Comparison of ENCODE assay signal across 23 cellular contexts in the genomic region with DNA sequence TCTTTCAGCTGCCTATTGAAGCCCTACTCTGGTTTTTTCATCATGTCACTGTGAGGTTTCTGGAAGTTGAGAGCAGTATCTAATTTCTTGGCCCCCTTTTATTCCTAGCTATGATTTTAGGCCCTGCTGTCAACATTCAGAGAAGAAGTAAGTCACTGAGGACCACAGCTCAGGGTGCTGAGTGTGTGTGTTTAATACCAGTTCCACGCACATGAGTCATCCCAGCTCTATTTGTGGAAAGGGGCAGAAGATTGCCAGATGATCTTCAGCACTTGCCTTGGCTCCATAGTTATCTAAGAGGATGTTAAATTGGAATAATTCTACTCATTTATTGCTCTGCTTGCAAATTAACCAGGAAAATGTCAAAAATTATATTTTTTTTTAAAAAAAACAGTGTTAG.
DNase-seq lines count a peak whose midpoint lies in the region; TF ChIP-seq lines count a peak whose summit lies in the region.
"Had no signal": no experiment of that assay in that cellular context is flagged by ENCODE, and none has a peak within 500 bp of the region (broad histone marks: within the 10 kb centered on the region; RNA-seq: fewer than 3 reads in every experiment).

No MANE protein-coding gene starts in this region.

- H3K36me3 ChIP-seq in brain microvascular endothelial cell (replicated peaks): no peaks in the 10 kb centered on the region
- H3K36me3 ChIP-seq in WERI-Rb-1: no peaks in the 10 kb centered on the region
- H3K36me3 ChIP-seq: cardiac muscle cell, thoracic aorta had no signal

- H3K27ac ChIP-seq in brain microvascular endothelial cell (no peak overlapping the region), WERI-Rb-1 (no peak overlapping the region)
- H3K27ac ChIP-seq: cardiac muscle cell, hepatocyte, thoracic aorta had no signal

- DNase-seq in AG08395 (ENCODE audit: low spot score) (peak; percentile 57), HCEC 1CT (peak; percentile 54), brain microvascular endothelial cell (peak; percentile 50), hepatic stellate cell (ENCODE audit: low spot score) (peak; percentile 10), COR-L47 (lab: John Stamatoyannopoulos, UW) (no peak), NCI-H1930 (lab: John Stamatoyannopoulos, UW) (no peak), WERI-Rb-1 (no peak)
- no peak for DNase-seq in activated T-cell treated with anti-CD3 and anti-CD28 coated beads, Interleukin-2, amount 50 U/mL, for 1 hour
- DNase-seq: ACHN; activated B cell treated with CpG ODN at 0.5 μM for 24 hours; activated CD4-positive, alpha-beta memory T cell treated with anti-CD3 and anti-CD28 coated beads, Interleukin-2, amount 10 ng/mL, durations not matched to agents 7 days and 5 days; activated T-cell treated with anti-CD3 and anti-CD28 coated beads, Interleukin-2, amount 50 U/mL, for 72 hours; CD4-positive, alpha-beta memory T cell; DND-41; islet precursor cell; NCI-H2081; NCI-H510A treated with DMSO at 0.1 percent for 48 hours; stimulated activated CD4-positive, alpha-beta T cell treated with anti-CD3 and anti-CD28 coated beads, Interleukin-15, amount 100 ng/mL, for 24 hours; T-helper 17 cell had no signal

- in situ Hi-C loops in brain microvascular endothelial cell (cut with HindIII; ENCODE audit: low pct_ligation_motif_present, low sequenced_read_pairs): no loop called here

- no peak overlapping the region for H3K4me3 ChIP-seq in brain microvascular endothelial cell (ENCODE audit: low read depth, low read length)
- no peak overlapping the region for H3K4me3 ChIP-seq in WERI-Rb-1 (ENCODE audit: low read depth, low read length)
- H3K4me3 ChIP-seq: cardiac muscle cell, hepatocyte, K562, thoracic aorta had no signal

- H3K27me3 ChIP-seq in brain microvascular endothelial cell (replicated peaks): no peaks in the 10 kb centered on the region
- peaks cover 2% of the 10 kb centered on the region for H3K27me3 ChIP-seq in WERI-Rb-1 (ENCODE audit: insufficient read depth, low read depth, severe bottlenecking)
- H3K27me3 ChIP-seq: cardiac muscle cell, hepatocyte had no signal

- TF ChIP-seq CTCF in brain microvascular endothelial cell (IDR thresholded peaks at IDR 0.05; ENCODE audit: low read depth, low read length, missing control alignments) (no peak), WERI-Rb-1 (IDR thresholded peaks at IDR 0.05; ENCODE audit: low read depth, low read length) (no peak)

- no peaks in the 10 kb centered on the region for H3K9me3 ChIP-seq in WERI-Rb-1 (ENCODE audit: severe bottlenecking)
- H3K9me3 ChIP-seq: thoracic aorta had no signal

Comparison
In these comparisons a context has a peak if more than half of its experiments do, and no peak if none do; other contexts are left out.
1. DNase-seq: peak in AG08395 (single experiment), HCEC 1CT (single experiment), brain microvascular endothelial cell (single experiment) and hepatic stellate cell (single experiment); none in COR-L47 (single experiment), activated T-cell treated with anti-CD3 and anti-CD28 coated beads, Interleukin-2, amount 50 U/mL, for 1 hour (single experiment), NCI-H1930 (0 of 2) and WERI-Rb-1 (single experiment).